In the genomic region with DNA sequence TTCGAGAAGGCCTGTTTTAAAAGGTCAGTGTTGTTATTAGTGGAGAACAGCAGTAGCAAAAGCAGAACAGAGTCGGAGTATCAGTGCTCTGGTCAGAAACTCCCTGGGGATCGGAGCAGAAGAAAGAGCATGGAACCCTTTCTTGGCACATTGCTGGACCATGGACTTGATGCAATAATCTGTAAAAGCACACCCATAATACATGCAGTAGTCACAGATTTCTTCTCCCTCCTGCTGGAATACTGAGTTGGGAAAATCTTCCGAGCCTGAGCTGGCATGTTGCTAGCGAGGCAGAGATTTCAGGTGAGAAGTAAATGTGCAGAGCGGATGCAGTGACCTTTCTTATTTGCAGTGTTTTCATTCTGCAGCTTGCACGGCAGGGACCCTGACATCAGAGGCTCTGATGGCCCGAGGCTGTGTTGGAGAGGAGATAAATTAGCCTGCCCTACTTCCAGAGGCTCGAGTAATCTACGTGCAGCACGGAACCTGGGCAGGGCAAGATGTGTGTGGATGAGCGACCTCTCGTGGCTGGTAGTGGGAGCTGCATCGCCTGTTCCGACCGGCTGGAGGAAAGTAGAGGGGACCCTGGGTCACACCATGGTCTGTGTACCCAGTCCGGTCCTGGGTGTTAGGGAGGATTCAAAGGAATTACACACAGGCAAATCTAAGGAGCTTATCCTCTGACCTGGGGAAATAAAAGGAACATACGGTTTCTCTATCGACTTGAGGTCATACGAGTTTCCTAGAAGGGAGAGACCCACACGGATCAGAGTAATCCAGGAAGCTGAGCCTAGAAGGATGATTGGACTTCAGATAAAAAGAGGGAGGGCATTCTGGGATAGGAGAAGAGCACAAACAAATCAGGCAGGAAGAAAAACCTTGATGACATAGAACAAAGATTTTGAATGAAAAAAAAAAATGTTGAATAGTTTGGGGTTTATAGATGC, we compare ENCODE assay signal across 8 cellular contexts.
DNase-seq lines count a peak whose midpoint lies in the region; ATAC-seq and TF ChIP-seq lines count a peak whose summit lies in the region.

No MANE protein-coding gene starts in this region.

- H3K27me3 Mint-ChIP-seq in activated CD8-positive, alpha-beta memory T cell treated with anti-CD3 and anti-CD28 coated beads, Interleukin-2, amount 10 ng/mL, durations not matched to agents 7 days and 5 days, result peaks cover 15% of the 10 kb centered on the region
- peaks cover 7% of the 10 kb centered on the region for H3K27me3 Mint-ChIP-seq in endothelial cell (ENCODE audit: unreplicated experiment)

- no peak overlapping the region for H3K27ac Mint-ChIP-seq in activated CD8-positive, alpha-beta memory T cell treated with anti-CD3 and anti-CD28 coated beads, Interleukin-2, amount 10 ng/mL, durations not matched to agents 7 days and 5 days
- H3K27ac Mint-ChIP-seq in endothelial cell (ENCODE audit: unreplicated experiment), result no peak overlapping the region

- CTCF ChIA-PET in activated CD8-positive, alpha-beta memory T cell treated with anti-CD3 and anti-CD28 coated beads, Interleukin-2, amount 10 ng/mL, durations not matched to agents 7 days and 5 days (lab: Charles Lee), result interaction anchor here (0.7 to 3.1 kb wide), 15 partner anchors 8 to 632 kb away, joined by 3 to 23 read pairs (median 4); no protein-coding TSS in a partner anchor

- peaks cover 6% of the 10 kb centered on the region for H3K4me1 Mint-ChIP-seq in activated CD8-positive, alpha-beta memory T cell treated with anti-CD3 and anti-CD28 coated beads, Interleukin-2, amount 10 ng/mL, durations not matched to agents 7 days and 5 days
- no peaks in the 10 kb centered on the region for H3K4me1 Mint-ChIP-seq in endothelial cell (ENCODE audit: unreplicated experiment)

- TF ChIP-seq CTCF in AG09319 (IDR thresholded peaks at IDR 0.05; ENCODE audit: low read depth, low read length) (peak; percentile 97), endothelial cell (IDR thresholded peaks at IDR 0.05; ENCODE audit: unreplicated experiment) (peak; percentile 91)

- no peaks in the 10 kb centered on the region for H3K36me3 Mint-ChIP-seq in activated CD8-positive, alpha-beta memory T cell treated with anti-CD3 and anti-CD28 coated beads, Interleukin-2, amount 10 ng/mL, durations not matched to agents 7 days and 5 days
- no peaks in the 10 kb centered on the region for H3K36me3 Mint-ChIP-seq in endothelial cell (ENCODE audit: low read depth, unreplicated experiment)

- H3K9me3 Mint-ChIP-seq in activated CD8-positive, alpha-beta memory T cell treated with anti-CD3 and anti-CD28 coated beads, Interleukin-2, amount 10 ng/mL, durations not matched to agents 7 days and 5 days (ENCODE audit: low read depth), result no peaks in the 10 kb centered on the region
- no peaks in the 10 kb centered on the region for H3K9me3 Mint-ChIP-seq in endothelial cell (ENCODE audit: unreplicated experiment)

- DNase-seq in AG09319 (ENCODE audit: extremely low read depth, low read depth) (peak; percentile 50), NOMO-1 (lab: John Stamatoyannopoulos, UW; ENCODE audit: unreplicated experiment in 2 of 2) (peak; percentile 52 to 68), endothelial cell (ENCODE audit: low spot score) (peak; percentile 78), midbrain (lab: John Stamatoyannopoulos, UW) (peak; percentile 65)
- peak; percentile 76 for DNase-seq in activated CD8-positive, alpha-beta memory T cell treated with anti-CD3 and anti-CD28 coated beads, Interleukin-2, amount 10 ng/mL, durations not matched to agents 7 days and 5 days
- peak; percentile 5 to 36 for DNase-seq in stimulated activated CD8-positive, alpha-beta memory T cell treated with anti-CD3 and anti-CD28 coated beads, Interleukin-4, amount 100 ng/mL, for 1 hour (ENCODE audit: low read depth in 2 of 2, low spot score in 1 of 2)

- no peak overlapping the region for H3K4me3 Mint-ChIP-seq in activated CD8-positive, alpha-beta memory T cell treated with anti-CD3 and anti-CD28 coated beads, Interleukin-2, amount 10 ng/mL, durations not matched to agents 7 days and 5 days
- H3K4me3 Mint-ChIP-seq in endothelial cell (ENCODE audit: unreplicated experiment), result no peak overlapping the region

- ATAC-seq in GM18868 (IDR thresholded peaks at IDR 0.05; ENCODE audit: unreplicated experiment), result peak; percentile 92
- peak; percentile 87 for ATAC-seq in HG03432 (IDR thresholded peaks at IDR 0.05; ENCODE audit: unreplicated experiment)
- ATAC-seq in activated CD8-positive, alpha-beta memory T cell treated with anti-CD3 and anti-CD28 coated beads, Interleukin-2, amount 10 ng/mL, durations not matched to agents 7 days and 5 days, result peak; percentile 70

Comparison
In these comparisons a context has a peak if more than half of its experiments do, and no peak if none do; other contexts are left out.
1. Peak in every context shown above with its lines: DNase-seq and ATAC-seq.
2. DNase-seq: peak in every context shown above with its lines; median percentile 78 in endothelial cell; 76 in activated CD8-positive, alpha-beta memory T cell treated with anti-CD3 and anti-CD28 coated beads, Interleukin-2, amount 10 ng/mL, durations not matched to agents 7 days and 5 days; 65 in midbrain; 60 in NOMO-1; 50 in AG09319; 20 in stimulated activated CD8-positive, alpha-beta memory T cell treated with anti-CD3 and anti-CD28 coated beads, Interleukin-4, amount 100 ng/mL, for 1 hour.